ENCODE assay signal across 2 cellular contexts in genomic region chr9:34650816-34651215, GRCh38.
TF ChIP-seq lines count a peak whose summit lies in the region.

No MANE protein-coding gene starts in this region.

TF ChIP-seq in Ishikawa, 13 proteins besides CTCF, POLR2A, EP300 and RAD21:
- no peak for TF ChIP-seq TAF1 (IDR thresholded peaks at IDR 0.05; ENCODE audit: low read depth)
- peak; percentile 61 for TF ChIP-seq NFIC (IDR thresholded peaks at IDR 0.05)
- no peak for TF ChIP-seq MAX (IDR thresholded peaks at IDR 0.05)
- TF ChIP-seq TCF12 (IDR thresholded peaks at IDR 0.05; ENCODE audit: low read depth): no peak
- no peak for TF ChIP-seq CREB1 (IDR thresholded peaks at IDR 0.05; ENCODE audit: low read depth)

TF ChIP-seq in HepG2, 621 proteins besides CTCF, POLR2A, EP300 and RAD21:
- TF ChIP-seq PRDM15 (CRISPR knock-in tag; IDR thresholded peaks at IDR 0.05) (peak; percentile 79; the same call in 1 of the 2 replicates), PHF20 (CRISPR knock-in tag; IDR thresholded peaks at IDR 0.05) (no peak), AGO2 (optimal IDR thresholded peaks at IDR 0.05; ENCODE audit: low read depth, low read length) (peak; percentile 19), ZNF292 (CRISPR knock-in tag; IDR thresholded peaks at IDR 0.05; ENCODE audit: borderline replicate concordance, low read depth) (no peak)
